Comparison of ENCODE assay signal across 8 cellular contexts in genomic region chr1:21439721-21440629, GRCh38. TPM values are rescaled to one million over a fixed set of nuclear protein-coding genes. Genes with fewer than 3 reads are reported as not detected.
A peak's percentile ranks its signal among the peaks of the same experiment; 100 is the strongest.
DNase-seq lines count a peak whose midpoint lies in the region; ATAC-seq and TF ChIP-seq lines count a peak whose summit lies in the region.

NBPF3 (plus strand) TSS chr1:21440137; CDS start chr1:21445087, 4,950 bp downstream.

- peak within 1 kb of the TSS; percentile 81 to 84 for H3K27ac Mint-ChIP-seq in activated naive CD4-positive, alpha-beta T cell treated with anti-CD3 and anti-CD28 coated beads, Interleukin-2, amount 50 U/mL, for 72 hours
- H3K27ac Mint-ChIP-seq in glutamatergic neuron (ENCODE audit: unreplicated experiment): peak within 1 kb of the TSS; percentile 38
- peak within 1 kb of the TSS; percentile 94 for H3K27ac Mint-ChIP-seq in osteocyte (ENCODE audit: unreplicated experiment)

- peaks cover 0 to 4% of the 10 kb centered on the region in 2 donors for H3K36me3 Mint-ChIP-seq in activated naive CD4-positive, alpha-beta T cell treated with anti-CD3 and anti-CD28 coated beads, Interleukin-2, amount 50 U/mL, for 72 hours
- H3K36me3 Mint-ChIP-seq in glutamatergic neuron (ENCODE audit: unreplicated experiment) (no peaks in the 10 kb centered on the region), osteocyte (ENCODE audit: unreplicated experiment) (peaks cover 5% of the 10 kb centered on the region)

- no peaks in the 10 kb centered on the region for H3K9me2 ChIP-seq in GM23248 (ENCODE audit: insufficient read depth)

- H3K27me3 Mint-ChIP-seq in glutamatergic neuron (ENCODE audit: unreplicated experiment) (peaks cover 10% of the 10 kb centered on the region), osteocyte (ENCODE audit: unreplicated experiment) (no peaks in the 10 kb centered on the region)

- H2AFZ ChIP-seq in GM23248: peak within 1 kb of the TSS; percentile 89

- H3K36me3 ChIP-seq in GM23248 (ENCODE audit: low read depth) (no peaks in the 10 kb centered on the region), MG63 (no peaks in the 10 kb centered on the region)

- no peaks in the 10 kb centered on the region for H3K9me3 Mint-ChIP-seq in activated naive CD4-positive, alpha-beta T cell treated with anti-CD3 and anti-CD28 coated beads, Interleukin-2, amount 50 U/mL, for 72 hours
- H3K9me3 Mint-ChIP-seq in glutamatergic neuron (ENCODE audit: unreplicated experiment) (peaks cover 2% of the 10 kb centered on the region), osteocyte (ENCODE audit: unreplicated experiment) (no peaks in the 10 kb centered on the region)

- in situ Hi-C loops in GM23248 (cut with MboI): no loop called here

- H3K9ac ChIP-seq in GM23248: peak within 1 kb of the TSS; percentile 71

- peak within 1 kb of the TSS; percentile 94 for H3K4me3 Mint-ChIP-seq in glutamatergic neuron (ENCODE audit: unreplicated experiment)
- H3K4me3 Mint-ChIP-seq in osteocyte (ENCODE audit: unreplicated experiment): peak within 1 kb of the TSS; percentile 91

- DNase-seq in DMS153 (lab: John Stamatoyannopoulos, UW): peak; percentile 78
- peak; percentile 93 for DNase-seq in GM23248
- DNase-seq in MG63: peak; percentile 94
- DNase-seq in activated naive CD4-positive, alpha-beta T cell treated with anti-CD3 and anti-CD28 coated beads, Interleukin-2, amount 50 U/mL, for 72 hours (ENCODE audit: low spot score in 2 of 2): peak; percentile 93
- peak; percentile 91 for DNase-seq in glutamatergic neuron
- DNase-seq in osteocyte (ENCODE audit: extremely low spot score, unreplicated experiment): peak; percentile 97

- peak within 1 kb of the TSS; percentile 83 for H3K4me3 ChIP-seq in GM23248
- peak within 1 kb of the TSS; percentile 84 for H3K4me3 ChIP-seq in MG63

- 0 out of 2 replicates have a peak, but pooled peaks cover 3% of the 10 kb centered on the region for H4K20me1 ChIP-seq in GM23248 (ENCODE audit: insufficient read depth)

- H3K4me1 ChIP-seq in GM23248 (ENCODE audit: insufficient read depth): 0 out of 2 replicates have a peak, but pooled peaks cover 4% of the 10 kb centered on the region

- peaks cover 41% of the 10 kb centered on the region for H3K79me2 ChIP-seq in GM23248 (ENCODE audit: insufficient read depth)

- peak within 1 kb of the TSS; percentile 83 for H3K4me2 ChIP-seq in GM23248 (ENCODE audit: unreplicated experiment)

- no peak for TF ChIP-seq CTCF in glutamatergic neuron (IDR thresholded peaks at IDR 0.05; ENCODE audit: partially characterized antibody, unreplicated experiment)
- TF ChIP-seq CTCF in osteocyte (IDR thresholded peaks at IDR 0.05): no peak

- H3K9me3 ChIP-seq in GM23248 (ENCODE audit: low read depth): no peaks in the 10 kb centered on the region
- no peaks in the 10 kb centered on the region for H3K9me3 ChIP-seq in MG63

- H3K27me3 ChIP-seq in GM23248 (replicated peaks; ENCODE audit: insufficient read depth) (no peaks in the 10 kb centered on the region), MG63 (no peaks in the 10 kb centered on the region)

- peak; percentile 100 for ATAC-seq in SK-N-SH treated with all-trans-retinoic acid at 6 μM for 48 hours
- ATAC-seq in activated naive CD4-positive, alpha-beta T cell treated with anti-CD3 and anti-CD28 coated beads, Interleukin-2, amount 50 U/mL, for 72 hours: peak; percentile 98 to 99

- H3K4me1 Mint-ChIP-seq in glutamatergic neuron (ENCODE audit: low read depth, unreplicated experiment): peaks cover 3% of the 10 kb centered on the region
- H3K4me1 Mint-ChIP-seq in osteocyte (ENCODE audit: unreplicated experiment): peaks cover 26% of the 10 kb centered on the region

- WGBS in GM23248 (ENCODE audit: low coverage in 1 of 2, low lambda C conversion rate in 2 of 2, missing lambda C conversion rate in 2 of 2), 2 experiments: 0 to 1% methylated on average over 61 to 68 of the region's 87 CpGs

- H3K27ac ChIP-seq in GM23248: no peak within 1 kb of the TSS
- H3K27ac ChIP-seq in temporal lobe (ENCODE audit: low read depth, low read length): no peak within 1 kb of the TSS

- no peaks in the 10 kb centered on the region for H3F3A ChIP-seq in GM23248 (ENCODE audit: insufficient read depth)

TF ChIP-seq in SK-N-SH treated with all-trans-retinoic acid at 6 μM for 48 hours, 23 proteins besides CTCF, POLR2A, EP300 and RAD21 (continues in another document):
- TF ChIP-seq ZNF70 (CRISPR knock-in tag; IDR thresholded peaks at IDR 0.05): no peak
- TF ChIP-seq GLIS3 (CRISPR knock-in tag; IDR thresholded peaks at IDR 0.05): no peak
- TF ChIP-seq BACH2 (CRISPR knock-in tag; IDR thresholded peaks at IDR 0.05; ENCODE audit: borderline replicate concordance): no peak
- no peak for TF ChIP-seq ZFP3 (CRISPR knock-in tag; IDR thresholded peaks at IDR 0.05)
- TF ChIP-seq ISL1 (CRISPR knock-in tag; IDR thresholded peaks at IDR 0.05): no peak
- TF ChIP-seq SNAI2 (CRISPR knock-in tag; IDR thresholded peaks at IDR 0.05): no peak
- TF ChIP-seq ARNTL (CRISPR knock-in tag; IDR thresholded peaks at IDR 0.05; ENCODE audit: borderline replicate concordance, low read depth): no peak
- TF ChIP-seq PPARA (CRISPR knock-in tag; IDR thresholded peaks at IDR 0.05; ENCODE audit: borderline replicate concordance): no peak
- TF ChIP-seq CREB5 (CRISPR knock-in tag; IDR thresholded peaks at IDR 0.05; ENCODE audit: low read depth): no peak
- TF ChIP-seq RARB (CRISPR knock-in tag; IDR thresholded peaks at IDR 0.05): no peak
- TF ChIP-seq TSHZ2 (CRISPR knock-in tag; IDR thresholded peaks at IDR 0.05): no peak
- TF ChIP-seq OSR1 (CRISPR knock-in tag; IDR thresholded peaks at IDR 0.05): no peak
- TF ChIP-seq CSRNP3 (CRISPR knock-in tag; IDR thresholded peaks at IDR 0.05): no peak
- TF ChIP-seq ZC3H10 (CRISPR knock-in tag; IDR thresholded peaks at IDR 0.05): no peak
- no peak for TF ChIP-seq TCF4 (CRISPR knock-in tag; IDR thresholded peaks at IDR 0.05; ENCODE audit: borderline replicate concordance)
- no peak for TF ChIP-seq ESRRG (CRISPR knock-in tag; IDR thresholded peaks at IDR 0.05)

RNA-seq across cellular contexts. Expression of gene NBPF3, which starts in this region (rescaled TPM):
- total RNA-seq in GM23248 (2014; rRNA removed; shearing (Covaris generic)): 14.1 and 18.5 TPM in 2 replicates
- 7.5 and 8.9 TPM in 2 replicates for polyA plus RNA-seq in GM23248 (2016; fragmentation: Nextera tagmentation; extraction: Ambion mirVana)
- total RNA-seq in MG63 (2014; rRNA removed; shearing (Covaris generic); ENCODE audit: low replicate concordance): 22.4 and 25.1 TPM in 2 replicates
- 10 to 100 TPM in 1 of 2 donors, 1 to 10 TPM in 1; 6.4 to 10.1 TPM for total RNA-seq in activated naive CD4-positive, alpha-beta T cell treated with anti-CD3 and anti-CD28 coated beads, Interleukin-2, amount 50 U/mL, for 72 hours
- 3.1 TPM for total RNA-seq in glutamatergic neuron (ENCODE audit: unreplicated experiment)
- total RNA-seq in osteocyte: 30.4 and 31.0 TPM in 2 replicates
- 12.5 TPM for total RNA-seq in temporal lobe

Comparison
In these comparisons a context has a peak if more than half of its experiments do, and no peak if none do; other contexts are left out.
1. H3K27ac Mint-ChIP-seq: peak in every context shown above with its lines; median percentile 94 in osteocyte; 82 in activated naive CD4-positive, alpha-beta T cell treated with anti-CD3 and anti-CD28 coated beads, Interleukin-2, amount 50 U/mL, for 72 hours; 38 in glutamatergic neuron.